ENCODE assay signal across 19 cellular contexts in genomic region chr2:101795033-101795432, GRCh38.
DNase-seq lines count a peak whose midpoint lies in the region; ATAC-seq and TF ChIP-seq lines count a peak whose summit lies in the region.
"Had no signal": no experiment of that assay in that cellular context is flagged by ENCODE, and none has a peak within 500 bp of the region (broad histone marks: within the 10 kb centered on the region; RNA-seq: fewer than 3 reads in every experiment).

No MANE protein-coding gene starts in this region.

- no peaks in the 10 kb centered on the region for H3K27me3 Mint-ChIP-seq in mesothelial cell of epicardium (ENCODE audit: low read depth)

- no peaks in the 10 kb centered on the region for H3K36me3 ChIP-seq in left ventricle myocardium inferior

- intact Hi-C loops in left ventricle myocardium inferior (cut with micrococcal nuclease) (no loop called here), Right ventricle myocardium inferior (cut with DNase I) (no loop called here)

- H3K9me3 ChIP-seq in left ventricle myocardium inferior (replicated peaks): no peaks in the 10 kb centered on the region
- H3K9me3 ChIP-seq: Caco-2, SJCRH30 had no signal

- no peaks in the 10 kb centered on the region for H3K27me3 ChIP-seq in left ventricle myocardium inferior (ENCODE audit: low read depth)
- H3K27me3 ChIP-seq: SJCRH30 had no signal

- H3K4me3 Mint-ChIP-seq in mesothelial cell of epicardium: no peak overlapping the region

- no peak for TF ChIP-seq CTCF in left ventricle myocardium inferior (IDR thresholded peaks at IDR 0.05; ENCODE audit: borderline replicate concordance)
- no peak for TF ChIP-seq CTCF in mesothelial cell of epicardium (IDR thresholded peaks at IDR 0.05; ENCODE audit: unreplicated experiment)

- no peak for ATAC-seq in Right ventricle myocardium inferior
- no peak for ATAC-seq in GM18502 (IDR thresholded peaks at IDR 0.05; ENCODE audit: poor library complexity, unreplicated experiment)

- no peak for DNase-seq in left ventricle myocardium inferior
- no peak for DNase-seq in Right ventricle myocardium inferior (ENCODE audit: missing footprints)
- no peak for DNase-seq in caudate nucleus (lab: John Stamatoyannopoulos, UW)
- DNase-seq in mesothelial cell of epicardium (ENCODE audit: low spot score in 2 of 2, unreplicated experiment in 2 of 2): no peak
- no peak for DNase-seq in NCI-H748 (lab: John Stamatoyannopoulos, UW; ENCODE audit: unreplicated experiment)
- DNase-seq in iPS-NIHi11 (ENCODE audit: low spot score): no peak
- no peak for DNase-seq in Kasumi-1 (lab: John Stamatoyannopoulos, UW)
- DNase-seq: Caco-2, DMS153, GOT3, KBM-7, NCI-H1436, NCI-H2029 treated with DMSO at 0.1 percent for 48 hours, NCI-H2171 treated with DMSO at 0.1 percent for 48 hours, NCI-H774, RPMI8226, SJCRH30 had no signal

- peaks cover 83% of the 10 kb centered on the region for H3K4me1 ChIP-seq in left ventricle myocardium inferior

- no peaks in the 10 kb centered on the region for H3K9me3 Mint-ChIP-seq in mesothelial cell of epicardium

- H3K27ac Mint-ChIP-seq in mesothelial cell of epicardium: peak overlapping the region; percentile 3

- peaks cover 44% of the 10 kb centered on the region for H3K4me1 Mint-ChIP-seq in mesothelial cell of epicardium

- H3K36me3 Mint-ChIP-seq in mesothelial cell of epicardium: peaks cover 8% of the 10 kb centered on the region

- no peak overlapping the region for H3K4me3 ChIP-seq in left ventricle myocardium inferior
- H3K4me3 ChIP-seq: SJCRH30 had no signal

- H3K27ac ChIP-seq in left ventricle myocardium inferior (replicated peaks) (peak overlapping the region; percentile 51), caudate nucleus (ENCODE audit: low read depth, low read length) (peak overlapping the region; percentile 3)
- H3K27ac ChIP-seq: C4-2B, SJCRH30 had no signal
